8 cellular contexts compared by ENCODE assay signal in the genomic region with DNA sequence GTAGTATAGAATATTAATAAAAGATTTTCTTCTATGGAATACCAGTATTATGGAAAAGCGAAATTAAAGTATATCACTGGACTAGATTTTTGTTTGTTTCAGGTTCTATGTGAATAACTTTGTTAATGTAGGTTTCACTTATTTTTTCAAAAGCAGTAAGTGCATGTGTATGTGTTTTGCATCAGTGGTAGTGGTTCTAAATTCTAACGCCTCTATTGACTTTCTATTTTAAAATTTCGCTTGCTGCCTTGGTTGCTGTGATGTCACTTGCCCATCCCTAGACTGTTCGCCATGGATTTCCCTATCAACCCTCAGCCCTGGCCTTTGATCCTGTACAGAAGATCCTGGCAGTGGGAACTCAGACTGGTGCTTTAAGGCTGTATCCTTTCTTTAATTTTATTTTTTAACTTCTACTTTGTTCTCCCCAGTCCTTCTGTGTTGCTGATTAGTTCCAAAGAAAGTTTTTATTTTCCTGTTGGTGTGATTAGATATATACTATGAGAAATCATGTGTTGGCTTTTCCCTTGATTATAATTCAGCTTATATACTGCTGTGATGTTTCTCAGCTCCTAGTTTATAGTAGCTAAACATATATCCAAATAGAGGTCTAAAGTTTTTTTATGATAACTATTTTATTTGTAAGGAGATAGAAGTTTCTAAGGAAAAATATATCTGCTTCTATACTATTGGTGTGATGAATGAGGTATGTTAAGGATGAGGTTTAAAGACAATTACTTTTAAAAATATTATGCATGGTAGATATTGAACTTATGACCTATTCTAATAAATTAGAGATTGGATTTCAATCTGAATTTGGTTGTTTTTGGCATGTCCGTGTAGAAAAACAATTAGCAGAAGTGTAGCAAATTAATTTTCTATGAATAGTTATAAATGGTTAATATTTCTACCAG. TPM values are rescaled to one million over a fixed set of nuclear protein-coding genes. Genes with fewer than 3 reads are reported as not detected.
DNase-seq lines count a peak whose midpoint lies in the region; ATAC-seq, FAIRE-seq and TF ChIP-seq lines count a peak whose summit lies in the region.

No MANE protein-coding gene starts in this region.

- no peak overlapping the region for H3K9ac ChIP-seq in HUES6 (ENCODE audit: low read length)
- H3K9ac ChIP-seq in keratinocyte (ENCODE audit: control insufficient read depth, extremely low read depth, insufficient read depth, low read length), result peak overlapping the region; percentile 67

- dilution Hi-C loops in keratinocyte (cut with MboI; ENCODE audit: extremely low pct_ligation_motif_present, low sequenced_read_pairs), result no loop called here

- H3K27ac Mint-ChIP-seq in CD8-positive, alpha-beta T cell, result peak overlapping the region; percentile 76
- H3K27ac Mint-ChIP-seq in activated T-helper 1 cell treated with anti-CD3 and anti-CD28 coated beads, Interleukin-12 subunit alpha, Interleukin-12 subunit beta, Interleukin-2, Interleukin-4 antibody, amounts not matched to agents 30 ng/mL and 10 ng/mL and 1 ng/mL, durations not matched to agents 14 hours and 24 hours and 36 hours, result no peak overlapping the region

- H4K20me1 ChIP-seq in keratinocyte (ENCODE audit: control insufficient read depth, extremely low read depth, insufficient read depth, low read length), result no peaks in the 10 kb centered on the region

- no peaks in the 10 kb centered on the region for H3K9me1 ChIP-seq in keratinocyte (ENCODE audit: control insufficient read depth, extremely low read depth, insufficient read depth, low read length)

- peak overlapping the region; percentile 98 for H3K4me2 ChIP-seq in keratinocyte (ENCODE audit: control insufficient read depth, extremely low read depth, insufficient read depth, low read depth, low read length)

- peaks cover 13% of the 10 kb centered on the region for H3K36me3 Mint-ChIP-seq in CD8-positive, alpha-beta T cell
- peaks cover 7% of the 10 kb centered on the region for H3K36me3 Mint-ChIP-seq in activated T-helper 1 cell treated with anti-CD3 and anti-CD28 coated beads, Interleukin-12 subunit alpha, Interleukin-12 subunit beta, Interleukin-2, Interleukin-4 antibody, amounts not matched to agents 30 ng/mL and 10 ng/mL and 1 ng/mL, durations not matched to agents 14 hours and 24 hours and 36 hours (ENCODE audit: low read depth)

- H3K27me3 ChIP-seq in CD8-positive, alpha-beta T cell (ENCODE audit: insufficient read depth, low read length), result no peaks in the 10 kb centered on the region
- H3K27me3 ChIP-seq in HUES6 (ENCODE audit: control insufficient read depth, insufficient read depth, low read length), result no peaks in the 10 kb centered on the region
- no peaks in the 10 kb centered on the region for H3K27me3 ChIP-seq in keratinocyte (ENCODE audit: control insufficient read depth, extremely low read depth, insufficient read depth, low read length)
- no peaks in the 10 kb centered on the region for H3K27me3 ChIP-seq in tibial nerve

- H3K9me3 ChIP-seq in CD8-positive, alpha-beta T cell (ENCODE audit: low read length), result no peaks in the 10 kb centered on the region
- H3K9me3 ChIP-seq in HUES6 (ENCODE audit: control insufficient read depth, insufficient read depth, low read depth, low read length) (no peaks in the 10 kb centered on the region), keratinocyte (ENCODE audit: control insufficient read depth, low read depth, low read length) (no peaks in the 10 kb centered on the region), tibial nerve (no peaks in the 10 kb centered on the region)

- H3K27me3 Mint-ChIP-seq in CD8-positive, alpha-beta T cell (ENCODE audit: low read depth), result no peaks in the 10 kb centered on the region
- H3K27me3 Mint-ChIP-seq in activated T-helper 1 cell treated with anti-CD3 and anti-CD28 coated beads, Interleukin-12 subunit alpha, Interleukin-12 subunit beta, Interleukin-2, Interleukin-4 antibody, amounts not matched to agents 30 ng/mL and 10 ng/mL and 1 ng/mL, durations not matched to agents 14 hours and 24 hours and 36 hours (ENCODE audit: insufficient read depth), result no peaks in the 10 kb centered on the region

- WGBS in tibial nerve, 2 donors, result 52 to 59% methylated on average over 5 of the region's 5 CpGs

- H2AFZ ChIP-seq in keratinocyte (ENCODE audit: control insufficient read depth, low read length), result no peak overlapping the region

- H3K4me3 ChIP-seq in CD8-positive, alpha-beta T cell (ENCODE audit: low read depth, low read length), result no peak overlapping the region
- peak overlapping the region; percentile 29 for H3K4me3 ChIP-seq in HUES6 (ENCODE audit: low read depth, low read length)
- peak overlapping the region; percentile 87 to 95 (median 92) for H3K4me3 ChIP-seq in keratinocyte (ENCODE audit: control insufficient read depth in 2 of 3, extremely low read depth in 1 of 3, insufficient read depth in 2 of 3, low read depth in 1 of 3, low read length in 3 of 3)
- peak overlapping the region in 3 of 4 donors; percentile 3 to 96 (median 93) for H3K4me3 ChIP-seq in tibial nerve

- H3K4me1 Mint-ChIP-seq in CD8-positive, alpha-beta T cell (ENCODE audit: low read depth), result peaks cover 53% of the 10 kb centered on the region
- peaks cover 49% of the 10 kb centered on the region for H3K4me1 Mint-ChIP-seq in activated T-helper 1 cell treated with anti-CD3 and anti-CD28 coated beads, Interleukin-12 subunit alpha, Interleukin-12 subunit beta, Interleukin-2, Interleukin-4 antibody, amounts not matched to agents 30 ng/mL and 10 ng/mL and 1 ng/mL, durations not matched to agents 14 hours and 24 hours and 36 hours (ENCODE audit: low read depth)

- H3K36me3 ChIP-seq in CD8-positive, alpha-beta T cell (ENCODE audit: insufficient read depth, low read length), result no peaks in the 10 kb centered on the region
- H3K36me3 ChIP-seq in HUES6 (ENCODE audit: control insufficient read depth, insufficient read depth, low read length) (no peaks in the 10 kb centered on the region), keratinocyte (ENCODE audit: control insufficient read depth in 2 of 2, extremely low read depth in 1 of 2, insufficient read depth in 2 of 2, low read length in 2 of 2) (no peaks in the 10 kb centered on the region), tibial nerve (no peaks in the 10 kb centered on the region)

- no peak for TF ChIP-seq POLR2A in tibial nerve (IDR thresholded peaks at IDR 0.05)

- peaks cover 66% of the 10 kb centered on the region for H3K79me2 ChIP-seq in keratinocyte (ENCODE audit: control insufficient read depth, insufficient read depth, low read length)

- no peak for ATAC-seq in CD8-positive, alpha-beta T cell
- ATAC-seq in HG02588 (IDR thresholded peaks at IDR 0.05; ENCODE audit: unreplicated experiment), result no peak

- CTCF ChIA-PET in CD8-positive, alpha-beta T cell (lab: Charles Lee), result no interaction called here

- no peak for DNase-seq in CD8-positive, alpha-beta T cell
- no peak for DNase-seq in activated T-helper 1 cell treated with anti-CD3 and anti-CD28 coated beads, Interleukin-12 subunit alpha, Interleukin-12 subunit beta, Interleukin-2, Interleukin-4 antibody, amounts not matched to agents 30 ng/mL and 10 ng/mL and 1 ng/mL, durations not matched to agents 14 hours and 24 hours and 36 hours (ENCODE audit: low spot score)
- no peak for DNase-seq in keratinocyte (ENCODE audit: low read depth, low spot score)
- no peak for DNase-seq in tibial nerve (ENCODE audit: low spot score in 2 of 2)
- no peak for DNase-seq in stimulated activated CD4-positive, alpha-beta T cell treated with anti-CD3 and anti-CD28 coated beads, Interleukin-2, amount 100 ng/mL, for 24 hours
- no peak for DNase-seq in NOMO-1 treated with DMSO at 0.1 percent for 48 hours (lab: John Stamatoyannopoulos, UW; ENCODE audit: unreplicated experiment)

- H3K9me3 Mint-ChIP-seq in CD8-positive, alpha-beta T cell, result no peaks in the 10 kb centered on the region
- H3K9me3 Mint-ChIP-seq in activated T-helper 1 cell treated with anti-CD3 and anti-CD28 coated beads, Interleukin-12 subunit alpha, Interleukin-12 subunit beta, Interleukin-2, Interleukin-4 antibody, amounts not matched to agents 30 ng/mL and 10 ng/mL and 1 ng/mL, durations not matched to agents 14 hours and 24 hours and 36 hours, result no peaks in the 10 kb centered on the region

- no peak overlapping the region for H3K27ac ChIP-seq in CD8-positive, alpha-beta T cell (ENCODE audit: low read depth, low read length)
- H3K27ac ChIP-seq in HUES6 (ENCODE audit: low read depth, low read length), result no peak overlapping the region
- peak overlapping the region; percentile 53 for H3K27ac ChIP-seq in keratinocyte (ENCODE audit: control insufficient read depth, insufficient read depth, low read length)
- H3K27ac ChIP-seq in tibial nerve, result peak overlapping the region in 3 of 4 donors; percentile 95 to 97 (median 96)

- TF ChIP-seq EP300 in tibial nerve (IDR thresholded peaks at IDR 0.05), result no peak

- no peak for TF ChIP-seq CTCF in CD8-positive, alpha-beta T cell (IDR thresholded peaks at IDR 0.05)
- TF ChIP-seq CTCF in keratinocyte (optimal IDR thresholded peaks at IDR 0.05 in 1 of 3, IDR thresholded peaks at IDR 0.05 in 1 of 3, conservative IDR thresholded peaks at IDR 0.05 in 1 of 3; ENCODE audit: extremely low read depth in 1 of 3, insufficient read depth in 2 of 3, low read length in 3 of 3) (no peak), tibial nerve (IDR thresholded peaks at IDR 0.05) (no peak)

- intact Hi-C loops in CD8-positive, alpha-beta T cell (cut with DNase I, micrococcal nuclease), result loop anchor here (1.0 to 10.0 kb wide), 5 partner anchors 8 to 1471 kb away; a partner anchor contains a TSS
- intact Hi-C loops in activated T-helper 1 cell treated with anti-CD3 and anti-CD28 coated beads, Interleukin-12 subunit alpha, Interleukin-12 subunit beta, Interleukin-2, Interleukin-4 antibody, amounts not matched to agents 30 ng/mL and 10 ng/mL and 1 ng/mL, durations not matched to agents 14 hours and 24 hours and 36 hours (cut with micrococcal nuclease), result loop anchor here (10.0 kb wide), 1 partner anchor 179 kb away; no protein-coding TSS in a partner anchor

- POLR2A ChIA-PET in CD8-positive, alpha-beta T cell (lab: Charles Lee), result no interaction called here

- peak overlapping the region; percentile 70 for H3K4me3 Mint-ChIP-seq in CD8-positive, alpha-beta T cell
- peak overlapping the region; percentile 96 for H3K4me3 Mint-ChIP-seq in activated T-helper 1 cell treated with anti-CD3 and anti-CD28 coated beads, Interleukin-12 subunit alpha, Interleukin-12 subunit beta, Interleukin-2, Interleukin-4 antibody, amounts not matched to agents 30 ng/mL and 10 ng/mL and 1 ng/mL, durations not matched to agents 14 hours and 24 hours and 36 hours

- peaks cover 12% of the 10 kb centered on the region for H3K4me1 ChIP-seq in CD8-positive, alpha-beta T cell (ENCODE audit: insufficient read depth, low read length)
- H3K4me1 ChIP-seq in HUES6 (ENCODE audit: control insufficient read depth, insufficient read depth, low read length), result peaks cover 12% of the 10 kb centered on the region; the same call in 1 of the 2 replicates
- peaks cover 13% of the 10 kb centered on the region for H3K4me1 ChIP-seq in keratinocyte (ENCODE audit: control insufficient read depth, extremely low read depth, insufficient read depth, low read length)
- peaks cover 0 to 42% (median 9%) of the 10 kb centered on the region in 4 donors for H3K4me1 ChIP-seq in tibial nerve

- no peak for FAIRE-seq in keratinocyte (lab: Jason Lieb, UNC)

RNA-seq across cellular contexts. Expression of a gene that starts 1.7 kb away (rescaled TPM):
- total RNA-seq in CD8-positive, alpha-beta T cell, result 10 to 100 TPM; 18.6 to 19.6 TPM
- total RNA-seq in activated T-helper 1 cell treated with anti-CD3 and anti-CD28 coated beads, Interleukin-12 subunit alpha, Interleukin-12 subunit beta, Interleukin-2, Interleukin-4 antibody, amounts not matched to agents 30 ng/mL and 10 ng/mL and 1 ng/mL, durations not matched to agents 14 hours and 24 hours and 36 hours, result 29.5 and 31.9 TPM in 2 replicates
- polyA plus RNA-seq in keratinocyte, result 15.6 to 19.4 TPM (median 17.7 TPM) in 3 replicates
- 9.4 TPM for polyA plus RNA-seq in keratinocyte (2011; ENCODE audit: low read depth)
- polyA plus RNA-seq in keratinocyte (2011; cell fraction: cytosol; rRNA removed), result 11.2 and 21.9 TPM in 2 replicates
- polyA plus RNA-seq in keratinocyte (2011; cell fraction: nucleus; rRNA removed), result 19.3 and 23.0 TPM in 2 replicates
- 7.7 and 11.9 TPM in 2 replicates for polyA plus RNA-seq in keratinocyte (2012; ENCODE audit: low replicate concordance)
- 10.6 to 64.0 TPM (median 42.7 TPM) in 3 replicates for polyA minus RNA-seq in keratinocyte
- polyA minus RNA-seq in keratinocyte (2011; cell fraction: cytosol; rRNA and poly(A)+ RNA removed), result 26.7 TPM
- polyA minus RNA-seq in keratinocyte (2011; cell fraction: nucleus; rRNA and poly(A)+ RNA removed), result 37.1 and 72.4 TPM in 2 replicates
- 10 to 100 TPM; 23.7 to 39.1 (median 25.8) TPM for total RNA-seq in tibial nerve

Comparison
In these comparisons a context has a peak if more than half of its experiments do, and no peak if none do; other contexts are left out.
1. H3K27ac ChIP-seq: peak in keratinocyte (single experiment) and tibial nerve (3 of 4); none in CD8-positive, alpha-beta T cell (single experiment) and HUES6 (single experiment).